22 cellular contexts compared by ENCODE assay signal in the genomic region with DNA sequence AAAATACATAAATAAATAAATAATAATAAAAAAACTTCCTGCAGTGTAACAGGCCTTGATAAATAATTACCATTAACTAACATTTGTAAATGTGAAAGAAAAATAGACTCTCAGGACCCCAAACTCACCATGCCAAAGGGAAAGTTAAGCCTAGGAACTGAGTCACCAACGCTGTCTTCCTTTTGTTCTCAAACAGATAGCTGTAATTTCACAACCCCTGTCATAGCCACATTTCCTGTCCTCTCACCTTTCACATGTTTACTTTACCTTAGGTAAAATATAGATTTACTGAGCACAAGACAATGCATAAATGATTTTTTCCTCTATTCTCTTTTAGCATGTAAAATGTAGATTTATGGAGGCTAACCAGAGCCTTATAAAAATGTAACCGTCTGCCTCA. TPM values are rescaled to one million over a fixed set of nuclear protein-coding genes. Genes with fewer than 3 reads are reported as not detected.
DNase-seq lines count a peak whose midpoint lies in the region; ATAC-seq and TF ChIP-seq lines count a peak whose summit lies in the region.
"Had no signal": no experiment of that assay in that cellular context is flagged by ENCODE, and none has a peak within 500 bp of the region (broad histone marks: within the 10 kb centered on the region; RNA-seq: fewer than 3 reads in every experiment).

No MANE protein-coding gene starts in this region.

- H2BK12ac ChIP-seq in trophoblast cell (ENCODE audit: low read length) = no peak overlapping the region

- no peak for TF ChIP-seq CTCF in psoas muscle (IDR thresholded peaks at IDR 0.05)

- no peaks in the 10 kb centered on the region for H3K79me1 ChIP-seq in trophoblast cell (ENCODE audit: low read length)

- H3K9me3 ChIP-seq in trophoblast cell (ENCODE audit: insufficient read depth, low read depth, low read length) (no peaks in the 10 kb centered on the region), psoas muscle (no peaks in the 10 kb centered on the region)
- H3K9me3 ChIP-seq: lower lobe of right lung, ovary, SK-N-SH had no signal

- H3K4me3 ChIP-seq in Jurkat, Clone E6-1 (ENCODE audit: low read length) = no peak overlapping the region
- H3K4me3 ChIP-seq in trophoblast cell (ENCODE audit: low read depth, low read length) (no peak overlapping the region), psoas muscle (no peak overlapping the region)
- H3K4me3 ChIP-seq: lower lobe of right lung, ovary had no signal

- H2AK5ac ChIP-seq in trophoblast cell (ENCODE audit: low read length) = no peak overlapping the region

- H3K27me3 Mint-ChIP-seq in activated naive CD4-positive, alpha-beta T cell treated with anti-CD3 and anti-CD28 coated beads for 36 hours (ENCODE audit: low read depth) = no peaks in the 10 kb centered on the region

- intact Hi-C loops in activated naive CD4-positive, alpha-beta T cell treated with anti-CD3 and anti-CD28 coated beads for 36 hours (cut with micrococcal nuclease) = loop anchor here (2.0 to 5.0 kb wide), 3 partner anchors 42 to 78 kb away; no protein-coding TSS in a partner anchor
- intact Hi-C loops in psoas muscle (cut with DNase I) = no loop called here

- H2AFZ ChIP-seq in trophoblast cell (ENCODE audit: insufficient read depth, low read length, poor library complexity) = no peak overlapping the region

- H3K9me3 Mint-ChIP-seq in activated naive CD4-positive, alpha-beta T cell treated with anti-CD3 and anti-CD28 coated beads for 36 hours = peaks cover 9% of the 10 kb centered on the region

- peak; percentile 42 for DNase-seq in activated naive CD4-positive, alpha-beta T cell treated with anti-CD3 and anti-CD28 coated beads for 36 hours
- no peak for DNase-seq in activated naive CD4-positive, alpha-beta T cell (lab: John Stamatoyannopoulos, UW)
- DNase-seq in Jurkat, Clone E6-1 (ENCODE audit: low read depth, low spot score) = peak; percentile 45
- DNase-seq in amniotic epithelial cell (ENCODE audit: low read depth) = peak; percentile 17
- DNase-seq in trophoblast cell = peak; percentile 15 to 65
- DNase-seq in psoas muscle = no peak
- no peak for DNase-seq in NCI-H187 (lab: John Stamatoyannopoulos, UW)
- DNase-seq in SKM-1 treated with dmso at 0.1 percent for 144 hours (lab: John Stamatoyannopoulos, UW; ENCODE audit: unreplicated experiment) = no peak
- DNase-seq: activated gamma-delta T cell; COR-L47; effector memory CD4-positive, alpha-beta T cell; foreskin melanocyte; H9; lower lobe of right lung; NCI-H1436; NCI-H2107; NCI-H446 treated with DMSO at 0.1 percent for 48 hours; ovary; retina; SK-N-SH had no signal

- H4K8ac ChIP-seq in trophoblast cell (ENCODE audit: low read depth, low read length) = no peak overlapping the region

- ATAC-seq in psoas muscle = no peak
- ATAC-seq: esophagus mucosa, lower lobe of right lung had no signal

- no peak overlapping the region for H2BK5ac ChIP-seq in trophoblast cell (ENCODE audit: low read depth, low read length, poor library complexity)

- no peak overlapping the region for H3K23ac ChIP-seq in trophoblast cell (ENCODE audit: low read length)

- CTCF ChIA-PET in activated naive CD4-positive, alpha-beta T cell treated with anti-CD3 and anti-CD28 coated beads for 36 hours (lab: Charles Lee) = interaction anchor here (1.0 kb wide), 1 partner anchor 39 kb away, joined by 3 read pairs; no protein-coding TSS in a partner anchor

- H3K4me1 ChIP-seq in trophoblast cell (ENCODE audit: control insufficient read depth in 1 of 2, insufficient read depth in 2 of 2, low read length in 2 of 2) = peaks cover 0 to 2% of the 10 kb centered on the region in 2 experiments
- H3K4me1 ChIP-seq in psoas muscle = no peaks in the 10 kb centered on the region
- H3K4me1 ChIP-seq: lower lobe of right lung had no signal

- no peak overlapping the region for H3K14ac ChIP-seq in trophoblast cell (ENCODE audit: low read length)

- WGBS in trophoblast cell (ENCODE audit: extremely low coverage, insufficient coverage, insufficient read length) = no CpG with 5 or more reads among the region's 2 CpGs
- WGBS in psoas muscle, 3 donors = 39 to 59% (median 59%) methylated on average over 2 of the region's 2 CpGs

- no peak overlapping the region for H3K27ac ChIP-seq in trophoblast cell (ENCODE audit: low read depth, low read length)
- H3K27ac ChIP-seq in psoas muscle = no peak overlapping the region
- H3K27ac ChIP-seq: KMS-11, lower lobe of right lung, ovary had no signal

- H3K4me1 Mint-ChIP-seq in activated naive CD4-positive, alpha-beta T cell treated with anti-CD3 and anti-CD28 coated beads for 36 hours (ENCODE audit: low read depth) = peaks cover 7% of the 10 kb centered on the region
- H3K4me1 Mint-ChIP-seq: H9 had no signal

- H3K36me3 ChIP-seq in trophoblast cell (ENCODE audit: control insufficient read depth in 1 of 2, insufficient read depth in 2 of 2, low read length in 2 of 2) = no peaks in the 10 kb centered on the region
- peaks cover 0 to 4% of the 10 kb centered on the region in 2 donors for H3K36me3 ChIP-seq in psoas muscle (ENCODE audit: insufficient read depth in 1 of 2, low read depth in 1 of 2)
- H3K36me3 ChIP-seq: lower lobe of right lung, ovary had no signal

- H3K9ac ChIP-seq in trophoblast cell (ENCODE audit: low read length) = no peak overlapping the region
- H3K9ac ChIP-seq: KMS-11, SK-N-SH had no signal

- no peaks in the 10 kb centered on the region for H3K79me2 ChIP-seq in trophoblast cell (ENCODE audit: control insufficient read depth, insufficient read depth, low read length, poor library complexity)

- H3K27me3 ChIP-seq in trophoblast cell (ENCODE audit: insufficient read depth, low read length) (no peaks in the 10 kb centered on the region), psoas muscle (ENCODE audit: insufficient read depth in 3 of 3, low read length in 2 of 3) (no peaks in the 10 kb centered on the region)
- H3K27me3 ChIP-seq: ovary had no signal

- no peak overlapping the region for H3K4ac ChIP-seq in trophoblast cell (ENCODE audit: low read depth, low read length)

- no peak overlapping the region for H4K12ac ChIP-seq in trophoblast cell (ENCODE audit: low read depth, low read length)

- H3K36me3 Mint-ChIP-seq in activated naive CD4-positive, alpha-beta T cell treated with anti-CD3 and anti-CD28 coated beads for 36 hours (ENCODE audit: low read depth) = no peaks in the 10 kb centered on the region

- no peak overlapping the region for H3K4me3 Mint-ChIP-seq in activated naive CD4-positive, alpha-beta T cell treated with anti-CD3 and anti-CD28 coated beads for 36 hours
- H3K4me3 Mint-ChIP-seq: H9 had no signal

- H3K18ac ChIP-seq in trophoblast cell (ENCODE audit: low read length) = no peak overlapping the region

- H3K4me2 ChIP-seq in trophoblast cell (ENCODE audit: low read length) = no peak overlapping the region
- H3K4me2 ChIP-seq: KMS-11, SK-N-SH had no signal

- no peak overlapping the region for H2BK120ac ChIP-seq in trophoblast cell (ENCODE audit: insufficient read depth, low read length, poor library complexity)

- no peak overlapping the region for H3K27ac Mint-ChIP-seq in activated naive CD4-positive, alpha-beta T cell treated with anti-CD3 and anti-CD28 coated beads for 36 hours
- H3K27ac Mint-ChIP-seq: H9 had no signal

- H4K91ac ChIP-seq in trophoblast cell (ENCODE audit: low read depth, low read length) = no peak overlapping the region

RNA-seq across cellular contexts. Expression of gene CHST11, which starts 35.9 kb away (rescaled TPM):
- total RNA-seq in activated naive CD4-positive, alpha-beta T cell treated with anti-CD3 and anti-CD28 coated beads for 36 hours = 10 to 100 TPM; 39.3 to 45.3 TPM
- 104 TPM for polyA plus RNA-seq in Jurkat, Clone E6-1 (2012; ENCODE audit: insufficient read depth, insufficient read length)
- polyA plus RNA-seq in trophoblast cell (2013) = 22.6 and 22.9 TPM in 2 replicates
- 1 to 10 TPM; 1.0 to 1.6 (median 1.1) TPM for total RNA-seq in psoas muscle
- polyA plus RNA-seq in psoas muscle = under 1 TPM; 0.52 to 0.65 (median 0.58) TPM

Comparison
In these comparisons a context has a peak if more than half of its experiments do, and no peak if none do; other contexts are left out.
1. DNase-seq: peak in activated naive CD4-positive, alpha-beta T cell treated with anti-CD3 and anti-CD28 coated beads for 36 hours (single experiment), Jurkat, Clone E6-1 (single experiment), amniotic epithelial cell (single experiment) and trophoblast cell (2 of 2); none in activated naive CD4-positive, alpha-beta T cell (0 of 4), psoas muscle (0 of 2), NCI-H187 (0 of 2) and SKM-1 treated with dmso at 0.1 percent for 144 hours (single experiment).
2. RNA of gene CHST11, which starts 35.9 kb away (total RNA-seq): 39.3 to 45.3 TPM in activated naive CD4-positive, alpha-beta T cell treated with anti-CD3 and anti-CD28 coated beads for 36 hours; 1.0 to 1.6 TPM in psoas muscle; every median in the first group is over 10 times any median in the second.